In the genomic region with DNA sequence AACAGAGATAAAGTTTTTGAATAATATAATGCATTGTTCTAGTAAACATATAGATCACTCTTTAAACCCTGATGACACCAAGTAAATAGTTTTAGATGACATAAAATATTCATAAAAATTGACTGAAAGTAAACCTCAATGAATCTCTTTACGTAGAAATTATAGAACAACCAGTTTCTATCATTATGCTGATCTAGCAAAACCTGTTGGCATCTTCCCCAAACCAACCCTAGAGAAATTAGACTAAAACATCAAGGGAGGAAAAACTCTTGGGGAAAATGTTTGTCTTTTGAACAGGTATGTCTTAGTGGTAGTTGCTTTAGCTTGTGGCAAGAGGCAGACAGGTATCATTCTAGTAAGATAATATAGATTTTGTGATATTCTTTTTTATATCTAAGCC, we compare ENCODE assay signal across 8 cellular contexts.
"Had no signal": no experiment of that assay in that cellular context is flagged by ENCODE, and none has a peak within 500 bp of the region (broad histone marks: within the 10 kb centered on the region; RNA-seq: fewer than 3 reads in every experiment).

No MANE protein-coding gene starts in this region.

- FAIRE-seq: H54 had no signal

- H3K27me3 Mint-ChIP-seq: IgD-negative memory B cell had no signal

- DNase-seq: GM23248, GOT3, H9, HCEC 1CT, KG1 had no signal

- H3K4me3 ChIP-seq: GM23248 had no signal

- H2AFZ ChIP-seq: GM23248 had no signal

- H3K36me3 Mint-ChIP-seq: IgD-negative memory B cell had no signal

- H3K4me1 Mint-ChIP-seq: IgD-negative memory B cell had no signal

- H3K27ac ChIP-seq: GM23248, HL-60 had no signal

- H3K4me3 Mint-ChIP-seq: H9, IgD-negative memory B cell had no signal

- H3K9ac ChIP-seq: GM23248 had no signal

- H3K27ac Mint-ChIP-seq: H9, IgD-negative memory B cell had no signal
